8 cellular contexts compared by ENCODE assay signal in the genomic region with DNA sequence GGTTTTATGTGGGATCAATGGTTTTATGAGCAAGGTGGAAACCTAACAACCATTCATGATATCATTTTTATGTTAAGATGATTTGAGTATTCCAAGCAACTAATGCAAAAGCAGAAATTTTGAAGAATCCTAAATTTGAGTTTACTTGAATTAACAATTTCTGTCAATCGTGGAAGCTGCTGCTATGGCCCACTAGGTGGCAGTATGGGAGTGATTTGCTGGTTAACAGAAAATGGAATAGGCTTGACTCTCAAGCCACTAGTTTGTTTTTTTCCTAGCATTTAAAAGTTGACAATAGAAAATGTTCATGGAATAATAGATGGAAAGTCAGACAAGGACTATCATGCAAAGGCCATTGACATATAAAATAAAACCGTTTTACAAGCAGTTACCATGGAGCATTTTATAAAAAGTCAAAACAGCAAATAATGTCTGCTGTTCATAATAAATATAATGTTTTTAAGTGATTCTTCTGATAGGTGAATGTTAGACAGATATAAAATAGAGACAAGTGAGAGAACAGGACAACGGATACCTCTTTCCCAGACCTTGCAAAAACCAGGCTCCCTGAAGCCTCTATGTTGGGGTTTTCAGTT. TPM values are rescaled to one million over a fixed set of nuclear protein-coding genes. Genes with fewer than 3 reads are reported as not detected.
A peak's percentile ranks its signal among the peaks of the same experiment; 100 is the strongest.
DNase-seq lines count a peak whose midpoint lies in the region; ATAC-seq, FAIRE-seq and TF ChIP-seq lines count a peak whose summit lies in the region.

No MANE protein-coding gene starts in this region.

- H3K4me3 ChIP-seq in DOHH2 (ENCODE audit: low read length) (no peak overlapping the region), right atrium auricular region (no peak overlapping the region), skeletal muscle cell (ENCODE audit: low read depth, low read length) (no peak overlapping the region)

- H3K36me3 ChIP-seq in DOHH2 (ENCODE audit: control insufficient read depth, low read length) (no peaks in the 10 kb centered on the region), right atrium auricular region (no peaks in the 10 kb centered on the region)

- H3K9me3 ChIP-seq in DOHH2 (ENCODE audit: control insufficient read depth, insufficient read depth, low read length) = no peaks in the 10 kb centered on the region
- H3K9me3 ChIP-seq in right atrium auricular region = no peaks in the 10 kb centered on the region

- H3K9me2 ChIP-seq in DOHH2 (replicated peaks; ENCODE audit: control insufficient read depth, low read length) = no peaks in the 10 kb centered on the region

- H3K4me2 ChIP-seq in DOHH2 (ENCODE audit: low read length) = no peak overlapping the region

- no peaks in the 10 kb centered on the region for H4K20me1 ChIP-seq in DOHH2 (ENCODE audit: control insufficient read depth, insufficient read depth, low read depth, low read length)

- TF ChIP-seq CTCF in DOHH2 (IDR thresholded peaks at IDR 0.05; ENCODE audit: low read depth, low read length, poor library complexity, severe bottlenecking) (peak; percentile 91), right atrium auricular region (IDR thresholded peaks at IDR 0.05) (peak; percentile 38 to 84)

- ATAC-seq in HG03103 (IDR thresholded peaks at IDR 0.05; ENCODE audit: low read depth, unreplicated experiment) (peak; percentile 49), HG03108 (IDR thresholded peaks at IDR 0.05; ENCODE audit: unreplicated experiment) (no peak)

- H3K4me1 ChIP-seq in DOHH2 (ENCODE audit: control insufficient read depth, low read length) (no peaks in the 10 kb centered on the region), right atrium auricular region (no peaks in the 10 kb centered on the region)

- DNase-seq in RCC 7860 (ENCODE audit: low spot score) (peak; percentile 31), right atrium auricular region (ENCODE audit: low spot score) (no peak), skeletal muscle cell (ENCODE audit: low read depth) (peak; percentile 30), NCI-H2029 (lab: John Stamatoyannopoulos, UW) (no peak)
- peak in 3 of 4 experiments; percentile 3 to 20 (median 18) for DNase-seq in activated naive CD4-positive, alpha-beta T cell (lab: John Stamatoyannopoulos, UW)

- H3K27ac ChIP-seq in DOHH2 (ENCODE audit: low read depth, low read length) (no peak overlapping the region), right atrium auricular region (no peak overlapping the region)

- H3K27me3 ChIP-seq in DOHH2 (ENCODE audit: control insufficient read depth, low read length) (0 out of 2 replicates have a peak, but pooled peaks cover 2% of the 10 kb centered on the region), right atrium auricular region (no peaks in the 10 kb centered on the region)

- no peaks in the 10 kb centered on the region for H3F3A ChIP-seq in DOHH2 (ENCODE audit: control insufficient read depth, insufficient read depth)

- FAIRE-seq in RCC 7860 (lab: Jason Lieb, UNC) = peak; percentile 61

- H3K79me2 ChIP-seq in DOHH2 (ENCODE audit: control insufficient read depth, low read length) = no peaks in the 10 kb centered on the region

RNA-seq across cellular contexts. Expression of gene TMEM200A, which starts 43.0 kb away (rescaled TPM):
- under 1 TPM in 1 of 2 donors, not detected in 1; 0.63 TPM for total RNA-seq in right atrium auricular region

Comparison
In these comparisons a context has a peak if more than half of its experiments do, and no peak if none do; other contexts are left out.
1. DNase-seq: peak in RCC 7860 (single experiment), activated naive CD4-positive, alpha-beta T cell (3 of 4) and skeletal muscle cell (single experiment); none in right atrium auricular region (single experiment) and NCI-H2029 (single experiment).